Comparison of ENCODE assay signal across 34 cellular contexts in the genomic region with DNA sequence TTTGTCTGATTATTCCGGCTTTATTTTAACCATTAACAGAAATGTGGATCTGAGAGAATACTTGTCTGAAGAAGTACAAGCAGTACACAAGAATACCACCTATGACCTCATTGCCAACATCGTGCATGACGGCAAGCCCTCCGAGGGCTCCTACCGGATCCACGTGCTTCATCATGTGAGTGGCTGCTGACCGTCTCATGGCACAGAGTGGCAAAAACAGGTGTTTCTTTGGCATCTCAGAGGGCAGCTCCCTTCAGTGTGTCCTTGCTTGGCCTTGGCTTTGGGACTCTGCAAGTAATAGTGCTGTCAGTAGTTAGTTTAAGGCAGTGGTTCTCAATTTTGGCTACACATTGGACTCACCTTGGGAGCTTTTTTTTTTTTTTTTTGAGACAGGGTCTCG. TPM values are rescaled to one million over a fixed set of nuclear protein-coding genes. Genes with fewer than 3 reads are reported as not detected.
"Had no signal": no experiment of that assay in that cellular context is flagged by ENCODE, and none has a peak within 500 bp of the region (broad histone marks: within the 10 kb centered on the region; RNA-seq: fewer than 3 reads in every experiment).

No MANE protein-coding gene starts in this region.

- H3K27ac ChIP-seq: brain microvascular endothelial cell, esophagus muscularis mucosa, foreskin keratinocyte, gastroesophageal sphincter, heart right ventricle had no signal

- ATAC-seq: activated CD4-positive, alpha-beta T cell treated with anti-CD3 and anti-CD28 coated beads for 36 hours; activated CD8-positive, alpha-beta memory T cell treated with anti-CD3 and anti-CD28 coated beads, Interleukin-2, amount 10 ng/mL, durations not matched to agents 7 days and 5 days; activated CD8-positive, alpha-beta T cell treated with anti-CD3 and anti-CD28 coated beads, Interleukin-2, amount 10 ng/mL, durations not matched to agents 7 days and 5 days; activated T-helper 17 cell treated with anti-CD3 and anti-CD28 coated beads, Interleukin-2, amount 50 U/mL, for 72 hours; effector memory CD8-positive, alpha-beta T cell; foreskin keratinocyte; gastroesophageal sphincter; heart right ventricle had no signal

- H3K4me1 ChIP-seq: foreskin keratinocyte, gastroesophageal sphincter had no signal

- H3K27me3 ChIP-seq: brain microvascular endothelial cell, esophagus muscularis mucosa, foreskin keratinocyte, gastroesophageal sphincter, heart right ventricle had no signal

- H3K4me3 ChIP-seq: esophagus muscularis mucosa, gastroesophageal sphincter, heart right ventricle had no signal

- H3K9me3 ChIP-seq: esophagus muscularis mucosa, gastroesophageal sphincter, heart right ventricle had no signal

- DNase-seq: activated CD4-positive, alpha-beta memory T cell treated with anti-CD3 and anti-CD28 coated beads for 36 hours; activated CD4-positive, alpha-beta T cell treated with anti-CD3 and anti-CD28 coated beads for 36 hours; activated CD4-positive, alpha-beta T cell treated with anti-CD3 and anti-CD28 coated beads, Interleukin-2, amount 10 ng/mL, durations not matched to agents 24 days and 14 days; activated CD4-positive, CD25-positive, alpha-beta regulatory T cell; activated CD4-positive, CD25-positive, alpha-beta regulatory T cell treated with anti-CD3 and anti-CD28 coated beads, Interleukin-2, amount 50 U/mL, for 72 hours; activated CD8-positive, alpha-beta memory T cell treated with anti-CD3 and anti-CD28 coated beads, Interleukin-2, amount 10 ng/mL, durations not matched to agents 7 days and 5 days; activated CD8-positive, alpha-beta memory T cell treated with anti-CD3 and anti-CD28 coated beads, Interleukin-2, amount 50 U/mL, for 4 hours; activated CD8-positive, alpha-beta T cell treated with anti-CD3 and anti-CD28 coated beads, Interleukin-2, amount 10 ng/mL, durations not matched to agents 7 days and 5 days; activated effector memory CD4-positive, alpha-beta T cell treated with Interleukin-2 at 50 U/mL for 16 hours; activated gamma-delta T cell treated with Interleukin-2 at 50 U/mL for 16 hours; activated naive CD4-positive, alpha-beta T cell treated with anti-CD3 and anti-CD28 coated beads, Interleukin-2, amount 50 U/mL, for 16 hours; activated naive CD4-positive, alpha-beta T cell treated with Interleukin-2 at 50 U/mL for 16 hours; activated T-cell treated with anti-CD3 and anti-CD28 coated beads, Interleukin-2, amount 50 U/mL, for 1 hour; amniotic stem cell; anterior cingulate cortex; brain microvascular endothelial cell; caudate nucleus; cortex of kidney; dermis blood vessel endothelial cell; effector CD4-positive, alpha-beta T cell; effector memory CD8-positive, alpha-beta T cell; erythroblast; foreskin keratinocyte; heart right ventricle; T-helper 1 cell; T-helper 2 cell had no signal

RNA-seq across cellular contexts. Expression of a gene that starts 23.1 kb away (rescaled TPM):
- total RNA-seq: activated CD4-positive, alpha-beta memory T cell treated with anti-CD3 and anti-CD28 coated beads for 36 hours; activated CD4-positive, alpha-beta T cell treated with anti-CD3 and anti-CD28 coated beads for 36 hours; activated CD4-positive, alpha-beta T cell treated with anti-CD3 and anti-CD28 coated beads, Interleukin-2, amount 10 ng/mL, durations not matched to agents 24 days and 14 days; activated CD8-positive, alpha-beta memory T cell treated with anti-CD3 and anti-CD28 coated beads for 36 hours; activated CD8-positive, alpha-beta memory T cell treated with anti-CD3 and anti-CD28 coated beads, Interleukin-2, amount 10 ng/mL, durations not matched to agents 7 days and 5 days; activated CD8-positive, alpha-beta T cell treated with anti-CD3 and anti-CD28 coated beads, Interleukin-2, amount 10 ng/mL, durations not matched to agents 7 days and 5 days; activated T-helper 17 cell treated with anti-CD3 and anti-CD28 coated beads, Interleukin-2, amount 50 U/mL, for 72 hours; astrocyte; bronchial epithelial cell; chondrocyte; dermis blood vessel endothelial cell; foreskin keratinocyte; gastroesophageal sphincter; glomerular endothelial cell had no signal
- polyA plus RNA-seq: foreskin keratinocyte had no signal

RNA-seq across cellular contexts. Expression of a gene that starts 49.2 kb away (rescaled TPM):
- total RNA-seq: astrocyte, bronchial epithelial cell, chondrocyte, dermis blood vessel endothelial cell, foreskin keratinocyte, glomerular endothelial cell had no signal
- polyA plus RNA-seq: foreskin keratinocyte had no signal
